ENCODE assay signal across 1 cellular context in genomic region chr7:50418086-50418515, GRCh38.
TF ChIP-seq lines count a peak whose summit lies in the region.

No MANE protein-coding gene starts in this region.

TF ChIP-seq in endothelial cell of umbilical vein, 7 proteins besides CTCF, POLR2A, EP300 and RAD21:
- TF ChIP-seq POLR2AphosphoS5 (IDR thresholded peaks at IDR 0.05; ENCODE audit: insufficient read depth, low read depth, low read length): no peak
- TF ChIP-seq EZH2 (IDR thresholded peaks at IDR 0.05; ENCODE audit: borderline replicate concordance, low read depth, low read length, severe bottlenecking): no peak
- TF ChIP-seq GATA2 (IDR thresholded peaks at IDR 0.05; ENCODE audit: insufficient read depth, insufficient read length, low read depth, low read length): no peak
- no peak for TF ChIP-seq JUN (IDR thresholded peaks at IDR 0.05; ENCODE audit: borderline replicate concordance, insufficient read depth, insufficient read length, low read depth)
- TF ChIP-seq MAX (IDR thresholded peaks at IDR 0.05; ENCODE audit: insufficient read depth, insufficient read length): no peak
- no peak for TF ChIP-seq FOS (IDR thresholded peaks at IDR 0.05; ENCODE audit: borderline replicate concordance, insufficient read depth, low read length)
- TF ChIP-seq MYC (IDR thresholded peaks at IDR 0.05; ENCODE audit: low read depth, low read length): no peak
TF ChIP-seq in endothelial cell of umbilical vein: peak in this region for 0.
